ENCODE assay signal across 8 cellular contexts in the genomic region with DNA sequence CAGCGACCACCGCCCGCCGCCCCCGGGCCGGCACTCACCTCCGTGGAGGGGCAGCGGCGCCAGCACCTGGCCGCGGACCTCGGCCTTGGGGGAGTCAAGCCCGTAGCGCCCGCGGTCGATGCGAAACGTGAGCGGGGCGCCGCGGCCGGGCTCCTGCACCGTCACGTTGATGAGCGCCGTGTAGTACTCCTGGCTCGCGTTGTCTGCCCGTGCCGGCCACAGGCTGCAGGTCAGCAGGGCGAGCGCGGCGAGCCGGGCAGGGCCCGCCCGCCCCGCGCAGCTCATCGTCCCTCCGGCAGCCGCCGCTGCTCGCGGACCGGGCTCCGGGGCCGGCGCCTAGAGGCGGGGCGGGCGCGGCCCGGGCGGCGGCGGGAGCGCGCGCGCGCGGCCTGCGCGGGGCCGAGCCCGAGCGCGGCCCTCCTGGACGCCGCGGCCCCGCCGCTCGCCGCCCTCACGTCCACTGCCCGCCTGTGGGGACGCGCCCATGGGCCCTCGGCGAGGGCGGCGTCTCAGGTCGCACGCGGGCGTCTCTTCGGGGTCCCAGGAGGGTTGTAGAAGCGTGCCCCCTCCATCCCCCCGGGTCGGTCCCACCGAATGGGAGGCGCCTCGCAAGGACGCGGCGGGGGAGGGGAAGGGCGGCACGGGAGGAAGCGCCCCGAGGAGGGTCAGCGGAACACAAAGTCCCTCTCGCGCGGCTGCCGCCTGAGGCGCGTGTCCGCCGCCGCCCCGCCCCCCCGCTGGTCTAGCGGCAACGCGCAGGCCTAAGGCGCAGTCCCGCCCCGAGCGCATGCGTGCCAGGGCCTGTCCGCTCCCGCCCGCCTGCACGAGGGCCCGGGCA. TPM values are rescaled to one million over a fixed set of nuclear protein-coding genes. Genes with fewer than 3 reads are reported as not detected.
DNase-seq lines count a peak whose midpoint lies in the region; ATAC-seq and TF ChIP-seq lines count a peak whose summit lies in the region.

A gene with protein sequence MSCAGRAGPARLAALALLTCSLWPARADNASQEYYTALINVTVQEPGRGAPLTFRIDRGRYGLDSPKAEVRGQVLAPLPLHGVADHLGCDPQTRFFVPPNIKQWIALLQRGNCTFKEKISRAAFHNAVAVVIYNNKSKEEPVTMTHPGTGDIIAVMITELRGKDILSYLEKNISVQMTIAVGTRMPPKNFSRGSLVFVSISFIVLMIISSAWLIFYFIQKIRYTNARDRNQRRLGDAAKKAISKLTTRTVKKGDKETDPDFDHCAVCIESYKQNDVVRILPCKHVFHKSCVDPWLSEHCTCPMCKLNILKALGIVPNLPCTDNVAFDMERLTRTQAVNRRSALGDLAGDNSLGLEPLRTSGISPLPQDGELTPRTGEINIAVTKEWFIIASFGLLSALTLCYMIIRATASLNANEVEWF (minus strand): TSS at position 342 of the 838 bp plus-strand sequence. CDS start 57 bp downstream, at position 285.

- H3K27me3 Mint-ChIP-seq in activated CD4-positive, alpha-beta T cell treated with anti-CD3 and anti-CD28 coated beads for 36 hours, result no peaks in the 10 kb centered on the region

- H3K36me3 Mint-ChIP-seq in activated CD4-positive, alpha-beta T cell treated with anti-CD3 and anti-CD28 coated beads for 36 hours (ENCODE audit: low read depth), result peaks cover 1% of the 10 kb centered on the region

- H3K9me3 ChIP-seq in spleen, result peaks cover 0 to 4% (median 0%) of the 10 kb centered on the region in 8 donors

- no peaks in the 10 kb centered on the region for H3K27me3 ChIP-seq in spleen (replicated peaks in 1 of 7)

- in situ Hi-C loops in Caki2 (cut with HindIII; ENCODE audit: low pct_unique_long_range_greater_than_20kb, low sequenced_read_pairs), result no loop called here

- peak; percentile 79 for ATAC-seq in activated CD4-positive, alpha-beta T cell treated with anti-CD3 and anti-CD28 coated beads for 36 hours
- ATAC-seq in GM18502 (IDR thresholded peaks at IDR 0.05; ENCODE audit: poor library complexity, unreplicated experiment), result no peak

- peak within 1 kb of the TSS; percentile 90 to 98 (median 97) for H3K27ac ChIP-seq in spleen

- intact Hi-C loops in activated CD4-positive, alpha-beta T cell treated with anti-CD3 and anti-CD28 coated beads for 36 hours (cut with DNase I, micrococcal nuclease), result loop anchor here in 1 of 2 experiments (1.0 to 5.0 kb wide), 8 partner anchors 19 to 521 kb away; a partner anchor contains a TSS
- intact Hi-C loops in spleen (cut with DNase I; ENCODE audit: low total_unique reads), result no loop called here

- POLR2A ChIA-PET in HEK293T (lab: Yijun Ruan, JAX), result interaction anchor here (0.6 to 1.1 kb wide), 4 partner anchors 9 to 49 kb away, joined by 3 to 4 read pairs (median 3); no protein-coding TSS in a partner anchor
- POLR2A ChIA-PET in activated CD4-positive, alpha-beta T cell treated with anti-CD3 and anti-CD28 coated beads for 36 hours (lab: Charles Lee), result interaction anchor here (0.7 kb wide), 1 partner anchor 150 kb away, joined by 5 read pairs; no protein-coding TSS in a partner anchor

- peak in 4 of 11 experiments; percentile 5 to 28 (median 15) for TF ChIP-seq CTCF in spleen (IDR thresholded peaks at IDR 0.05 in 8 of 11, conservative IDR thresholded peaks at IDR 0.05 in 3 of 11)

- peak within 1 kb of the TSS; percentile 80 for H3K4me3 Mint-ChIP-seq in activated CD4-positive, alpha-beta T cell treated with anti-CD3 and anti-CD28 coated beads for 36 hours

- peaks cover 29% of the 10 kb centered on the region for H3K4me1 Mint-ChIP-seq in activated CD4-positive, alpha-beta T cell treated with anti-CD3 and anti-CD28 coated beads for 36 hours

- peaks cover 10 to 55% (median 27%) of the 10 kb centered on the region in 6 donors for H3K4me1 ChIP-seq in spleen

- peaks cover 2% of the 10 kb centered on the region for H3K9me3 Mint-ChIP-seq in activated CD4-positive, alpha-beta T cell treated with anti-CD3 and anti-CD28 coated beads for 36 hours (ENCODE audit: low read depth)

- CTCF ChIA-PET in HEK293T (lab: Yijun Ruan, JAX), result no interaction called here
- CTCF ChIA-PET in activated CD4-positive, alpha-beta T cell treated with anti-CD3 and anti-CD28 coated beads for 36 hours (lab: Charles Lee), result no interaction called here

- 0 to 1% (median 0%) methylated on average over 13 to 129 of the region's 129 CpGs for WGBS in spleen, 5 donors

- H3K4me3 ChIP-seq in spleen, result peak within 1 kb of the TSS; percentile 47 to 94 (median 80)

- TF ChIP-seq POLR2A in spleen (IDR thresholded peaks at IDR 0.05), result peak in 1 of 3 donors; percentile 82

- H3K27ac Mint-ChIP-seq in activated CD4-positive, alpha-beta T cell treated with anti-CD3 and anti-CD28 coated beads for 36 hours, result peak within 1 kb of the TSS; percentile 44

- no peaks in the 10 kb centered on the region for H3K36me3 ChIP-seq in spleen

- peak; percentile 94 for DNase-seq in Caki2 (ENCODE audit: low read depth)
- DNase-seq in HEK293T (ENCODE audit: extremely low spot score), result peak; percentile 96
- peak; percentile 79 for DNase-seq in NCI-H2227 treated with DMSO at 0.1 percent for 48 hours (lab: John Stamatoyannopoulos, UW)
- DNase-seq in activated CD4-positive, alpha-beta T cell treated with anti-CD3 and anti-CD28 coated beads for 36 hours, result peak; percentile 93
- peak; percentile 80 for DNase-seq in cerebellar cortex (ENCODE audit: low spot score)
- peak; percentile 95 for DNase-seq in islet precursor cell
- peak; percentile 99 for DNase-seq in spleen

TF ChIP-seq in HEK293T, 16 proteins besides CTCF, POLR2A, EP300 and RAD21:
- TF ChIP-seq SUZ12 (IDR thresholded peaks at IDR 0.05) (no peak), CTBP1 (IDR thresholded peaks at IDR 0.05; ENCODE audit: borderline replicate concordance) (no peak), HDGF (IDR thresholded peaks at IDR 0.05; ENCODE audit: borderline replicate concordance) (no peak), ZNF384 (IDR thresholded peaks at IDR 0.05) (no peak), TARDBP (IDR thresholded peaks at IDR 0.05) (no peak), FOXM1 (IDR thresholded peaks at IDR 0.05; ENCODE audit: borderline replicate concordance) (no peak), ARNT (IDR thresholded peaks at IDR 0.05) (no peak), FOXA1 (IDR thresholded peaks at IDR 0.05) (no peak), SP1 (IDR thresholded peaks at IDR 0.05) (no peak), LEF1 (IDR thresholded peaks at IDR 0.05; ENCODE audit: borderline replicate concordance) (no peak), BHLHE40 (IDR thresholded peaks at IDR 0.05; ENCODE audit: borderline replicate concordance) (no peak), FOXK2 (IDR thresholded peaks at IDR 0.05) (no peak), NFRKB (IDR thresholded peaks at IDR 0.05) (no peak), ELF4 (IDR thresholded peaks at IDR 0.05) (no peak), L3MBTL2 (conservative IDR thresholded peaks at IDR 0.05) (no peak)
- TF ChIP-seq, protein P1, sequence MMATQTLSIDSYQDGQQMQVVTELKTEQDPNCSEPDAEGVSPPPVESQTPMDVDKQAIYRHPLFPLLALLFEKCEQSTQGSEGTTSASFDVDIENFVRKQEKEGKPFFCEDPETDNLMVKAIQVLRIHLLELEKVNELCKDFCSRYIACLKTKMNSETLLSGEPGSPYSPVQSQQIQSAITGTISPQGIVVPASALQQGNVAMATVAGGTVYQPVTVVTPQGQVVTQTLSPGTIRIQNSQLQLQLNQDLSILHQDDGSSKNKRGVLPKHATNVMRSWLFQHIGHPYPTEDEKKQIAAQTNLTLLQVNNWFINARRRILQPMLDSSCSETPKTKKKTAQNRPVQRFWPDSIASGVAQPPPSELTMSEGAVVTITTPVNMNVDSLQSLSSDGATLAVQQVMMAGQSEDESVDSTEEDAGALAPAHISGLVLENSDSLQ (IDR thresholded peaks at IDR 0.05), result no peak

RNA-seq across cellular contexts. Expression of the gene that starts here (rescaled TPM):
- 45.2 and 58.8 TPM in 2 replicates for total RNA-seq in Caki2 (2014; rRNA removed; shearing (Covaris generic); ENCODE audit: low replicate concordance)
- 10 to 100 TPM; 10.3 to 13.3 TPM for total RNA-seq in activated CD4-positive, alpha-beta T cell treated with anti-CD3 and anti-CD28 coated beads for 36 hours
- 100 to 1,000 TPM in 1 of 7 donors, 10 to 100 TPM in 6; 64.5 to 119 (median 84.1) TPM for total RNA-seq in spleen
- polyA plus RNA-seq in spleen, result 10 to 100 TPM; 44.1 to 57.0 (median 45.4) TPM
